24 cellular contexts compared by ENCODE assay signal in the genomic region with DNA sequence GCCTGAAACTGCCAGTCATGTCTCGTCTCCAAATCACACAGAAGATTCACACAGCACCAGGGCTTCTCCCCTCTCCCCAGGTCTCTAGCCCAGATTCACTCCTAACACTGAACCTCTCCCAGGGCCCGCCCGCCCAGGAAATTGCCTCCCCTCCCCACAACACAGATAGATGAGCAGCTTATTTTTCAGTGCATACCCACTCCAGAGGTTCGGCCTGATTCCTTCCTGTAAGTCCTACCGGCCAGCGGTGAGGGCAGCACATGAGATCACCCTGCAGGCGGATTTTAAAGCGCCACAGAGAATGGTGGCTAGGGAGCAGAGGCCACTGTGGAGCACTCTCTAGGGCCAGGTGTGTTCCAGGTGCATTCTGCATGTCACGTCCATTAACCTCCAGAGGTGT.
A peak's percentile ranks its signal among the peaks of the same experiment; 100 is the strongest.
DNase-seq lines count a peak whose midpoint lies in the region; ATAC-seq and TF ChIP-seq lines count a peak whose summit lies in the region.
"Had no signal": no experiment of that assay in that cellular context is flagged by ENCODE, and none has a peak within 500 bp of the region (broad histone marks: within the 10 kb centered on the region; RNA-seq: fewer than 3 reads in every experiment).

No MANE protein-coding gene starts in this region.

- H3K4me1 ChIP-seq in SJSA1 (replicated peaks) (peaks cover 54% of the 10 kb centered on the region), gastroesophageal sphincter (peaks cover 0 to 42% (median 0%) of the 10 kb centered on the region in 3 donors), muscle layer of colon (ENCODE audit: insufficient read depth, low read length) (peaks cover 22% of the 10 kb centered on the region), upper lobe of left lung (peaks cover 0 to 4% (median 1%) of the 10 kb centered on the region in 4 donors)
- H3K4me1 ChIP-seq: BLaER1 treated with 17β-estradiol and CSF1 and Interleukin-3, amounts not matched to agents 10 nM and 100 nM; pancreas; right atrium auricular region; spleen had no signal

- H3K9me3 Mint-ChIP-seq in CD14-positive monocyte = peaks cover 0 to 14% (median 0%) of the 10 kb centered on the region in 7 donors

- no peak for ATAC-seq in gastroesophageal sphincter
- ATAC-seq in upper lobe of left lung (ENCODE audit: low FRiP score in 2 of 2) = no peak
- ATAC-seq in GM18909 (IDR thresholded peaks at IDR 0.05; ENCODE audit: poor library complexity, unreplicated experiment) = no peak
- ATAC-seq in stimulated activated naive CD8-positive, alpha-beta T cell treated with anti-CD3 and anti-CD28 coated beads, Interleukin-15, Interleukin-2, amounts not matched to agents 100 U/mL and 50 U/mL, for 24 hours = no peak
- ATAC-seq: activated CD4-positive, alpha-beta T cell treated with anti-CD3 and anti-CD28 coated beads for 36 hours; pancreas had no signal

- DNase-seq in SJSA1 (ENCODE audit: low read depth in 1 of 2, low spot score in 2 of 2) = no peak
- DNase-seq in upper lobe of left lung = no peak
- DNase-seq in effector CD8-positive, alpha-beta T cell (lab: John Stamatoyannopoulos, UW) = no peak
- DNase-seq in stimulated activated naive CD8-positive, alpha-beta T cell treated with anti-CD3 and anti-CD28 coated beads, Interleukin-15, Interleukin-2, amounts not matched to agents 100 U/mL and 50 U/mL, for 24 hours = no peak
- no peak for DNase-seq in CD14-positive monocyte (ENCODE audit: low spot score)
- DNase-seq: activated CD4-positive, alpha-beta T cell treated with anti-CD3 and anti-CD28 coated beads for 36 hours; DMS153; dorsolateral prefrontal cortex; left ventricle myocardium inferior; NCI-H446; NCI-H748 treated with DMSO at 0.1 percent for 48 hours; pancreas; SHP77 treated with DMSO at 0.1 percent for 48 hours; spleen; stimulated activated CD4-positive, alpha-beta T cell treated with anti-CD3 and anti-CD28 coated beads, Interleukin-2, amount 100 ng/mL, for 24 hours; T-helper 9 cell; trophoblast cell had no signal

- intact Hi-C loops in CD14-positive monocyte (cut with micrococcal nuclease) = no loop called here

- no peak overlapping the region for H3K27ac Mint-ChIP-seq in CD14-positive monocyte
- H3K27ac Mint-ChIP-seq: activated CD4-positive, alpha-beta T cell treated with anti-CD3 and anti-CD28 coated beads for 36 hours; activated naive CD8-positive, alpha-beta T cell; nephron had no signal

- H3K36me3 Mint-ChIP-seq in CD14-positive monocyte = no peaks in the 10 kb centered on the region
- H3K36me3 Mint-ChIP-seq: activated naive CD8-positive, alpha-beta T cell had no signal

- H3K4me3 Mint-ChIP-seq in CD14-positive monocyte = no peak overlapping the region
- H3K4me3 Mint-ChIP-seq: activated CD4-positive, alpha-beta T cell treated with anti-CD3 and anti-CD28 coated beads for 36 hours; activated naive CD8-positive, alpha-beta T cell; nephron had no signal

- no peaks in the 10 kb centered on the region for H3K36me3 ChIP-seq in SJSA1
- H3K36me3 ChIP-seq in gastroesophageal sphincter = no peaks in the 10 kb centered on the region
- H3K36me3 ChIP-seq in muscle layer of colon (ENCODE audit: insufficient read depth, low read length) = no peaks in the 10 kb centered on the region
- no peaks in the 10 kb centered on the region for H3K36me3 ChIP-seq in upper lobe of left lung
- H3K36me3 ChIP-seq: BLaER1 treated with 17β-estradiol and CSF1 and Interleukin-3, amounts not matched to agents 10 nM and 100 nM; left ventricle myocardium inferior; pancreas; right atrium auricular region; spleen had no signal

- H3K4me1 Mint-ChIP-seq in CD14-positive monocyte = no peaks in the 10 kb centered on the region
- H3K4me1 Mint-ChIP-seq: activated CD4-positive, alpha-beta T cell treated with anti-CD3 and anti-CD28 coated beads for 36 hours had no signal

- TF ChIP-seq CTCF in gastroesophageal sphincter (IDR thresholded peaks at IDR 0.05) = peak in 3 of 4 experiments; percentile 25 to 49 (median 29)
- peak in 1 of 6 experiments; percentile 7 for TF ChIP-seq CTCF in upper lobe of left lung (IDR thresholded peaks at IDR 0.05)
- TF ChIP-seq CTCF in CD14-positive monocyte (IDR thresholded peaks at IDR 0.05) = no peak

- peak overlapping the region; percentile 69 for H3K9ac ChIP-seq in muscle layer of colon (ENCODE audit: low read length)
- H3K9ac ChIP-seq: BLaER1 treated with 17β-estradiol and CSF1 and Interleukin-3, amounts not matched to agents 10 nM and 100 nM had no signal

- H3K4me3 ChIP-seq in SJSA1 = peak overlapping the region; percentile 12
- H3K4me3 ChIP-seq in gastroesophageal sphincter = peak overlapping the region in 1 of 2 donors; percentile 45
- peak overlapping the region in 1 of 2 donors; percentile 22 for H3K4me3 ChIP-seq in muscle layer of colon (ENCODE audit: low read depth in 1 of 2, low read length in 2 of 2)
- H3K4me3 ChIP-seq in upper lobe of left lung = peak overlapping the region in 2 of 4 donors; percentile 23 to 33
- H3K4me3 ChIP-seq: BLaER1 treated with 17β-estradiol and CSF1 and Interleukin-3, amounts not matched to agents 10 nM and 100 nM; dorsolateral prefrontal cortex; left ventricle myocardium inferior; pancreas; right atrium auricular region; spleen had no signal

- H3K27me3 Mint-ChIP-seq in CD14-positive monocyte (ENCODE audit: low read depth in 3 of 3) = peaks cover 54 to 71% (median 55%) of the 10 kb centered on the region in 3 donors

- WGBS in gastroesophageal sphincter (ENCODE audit: low coverage in 1 of 2), 2 donors = 23 to 53% methylated on average over 2 to 3 of the region's 9 CpGs
- 50 to 80% methylated on average over 3 to 9 of the region's 9 CpGs for WGBS in upper lobe of left lung, 2 donors

- H3K9me3 ChIP-seq in SJSA1 (replicated peaks) (no peaks in the 10 kb centered on the region), gastroesophageal sphincter (no peaks in the 10 kb centered on the region), muscle layer of colon (ENCODE audit: low read length) (no peaks in the 10 kb centered on the region), upper lobe of left lung (no peaks in the 10 kb centered on the region)
- H3K9me3 ChIP-seq: BLaER1 treated with 17β-estradiol and CSF1 and Interleukin-3, amounts not matched to agents 10 nM and 100 nM; left ventricle myocardium inferior; pancreas; right atrium auricular region; spleen had no signal

- H3K27ac ChIP-seq in SJSA1 (peak overlapping the region; percentile 95), gastroesophageal sphincter (peak overlapping the region; percentile 69 to 94 (median 86)), muscle layer of colon (ENCODE audit: low read depth, low read length) (peak overlapping the region; percentile 80), upper lobe of left lung (peak overlapping the region; percentile 71 to 89 (median 82))
- H3K27ac ChIP-seq: BLaER1 treated with 17β-estradiol and CSF1 and Interleukin-3, amounts not matched to agents 10 nM and 100 nM; dorsolateral prefrontal cortex; left ventricle myocardium inferior; pancreas; right atrium auricular region; spleen had no signal

- TF ChIP-seq POLR2A in gastroesophageal sphincter (IDR thresholded peaks at IDR 0.05) (no peak), upper lobe of left lung (IDR thresholded peaks at IDR 0.05) (no peak)

- TF ChIP-seq EP300 in gastroesophageal sphincter (IDR thresholded peaks at IDR 0.05) (no peak), upper lobe of left lung (IDR thresholded peaks at IDR 0.05) (no peak)

- no peaks in the 10 kb centered on the region for H3K27me3 ChIP-seq in SJSA1 (replicated peaks)
- H3K27me3 ChIP-seq in gastroesophageal sphincter = peaks cover 12% of the 10 kb centered on the region
- no peaks in the 10 kb centered on the region for H3K27me3 ChIP-seq in muscle layer of colon (ENCODE audit: control insufficient read depth in 1 of 2, insufficient read depth in 2 of 2, low read length in 2 of 2)
- peaks cover 0 to 6% (median 0%) of the 10 kb centered on the region in 4 donors for H3K27me3 ChIP-seq in upper lobe of left lung
